Comparison of ENCODE assay signal across 29 cellular contexts in genomic region chr2:11312770-11313471, GRCh38.
"Had no signal": no experiment of that assay in that cellular context is flagged by ENCODE, and none has a peak within 500 bp of the region (broad histone marks: within the 10 kb centered on the region; RNA-seq: fewer than 3 reads in every experiment).

No MANE protein-coding gene starts in this region.

- H3K36me3 ChIP-seq: SJCRH30 had no signal

- H3K9me3 ChIP-seq: SJCRH30 had no signal

- H3K4me3 ChIP-seq: SJCRH30, SK-N-MC had no signal

- H3K4me3 Mint-ChIP-seq: activated CD4-positive, alpha-beta memory T cell treated with anti-CD3 and anti-CD28 coated beads for 36 hours; activated naive CD4-positive, alpha-beta T cell treated with anti-CD3 and anti-CD28 coated beads, Interleukin-2, amount 10 ng/mL, durations not matched to agents 7 days and 5 days; activated naive CD8-positive, alpha-beta T cell; activated naive CD8-positive, alpha-beta T cell treated with anti-CD3 and anti-CD28 coated beads, Interleukin-2, amount 50 U/mL, for 24 hours; activated T-cell treated with anti-CD3 and anti-CD28 coated beads, Interleukin-2, amount 50 U/mL, for 4 hours; activated T-helper 1 cell treated with anti-CD3 and anti-CD28 coated beads, Interleukin-12 subunit alpha, Interleukin-12 subunit beta, Interleukin-2, Interleukin-4 antibody, amounts not matched to agents 30 ng/mL and 10 ng/mL and 1 ng/mL, durations not matched to agents 14 hours and 24 hours and 36 hours; brain; T-helper 1 cell treated with Interleukin-12 subunit alpha and Interleukin-12 subunit beta and Interleukin-4 antibody, amounts not matched to agents 30 μg/mL and 1 μg/mL, for 36 hours; T-helper 2 cell treated with Interferon-gamma antibody and Interleukin-4, amounts not matched to agents 5 μg/mL and 100 μg/mL, for 36 hours had no signal

- DNase-seq: activated CD4-positive, alpha-beta memory T cell treated with anti-CD3 and anti-CD28 coated beads for 36 hours; activated CD4-positive, alpha-beta T cell treated with anti-CD3 and anti-CD28 coated beads, Interleukin-2, amount 50 U/mL, for 1 hour; activated CD8-positive, alpha-beta memory T cell treated with anti-CD3 and anti-CD28 coated beads, Interleukin-2, amount 50 U/mL, for 4 hours; activated effector memory CD4-positive, alpha-beta T cell treated with Interleukin-2 at 50 U/mL for 16 hours; activated naive CD4-positive, alpha-beta T cell treated with anti-CD3 and anti-CD28 coated beads, Interleukin-2, amount 10 ng/mL, durations not matched to agents 7 days and 5 days; activated naive CD8-positive, alpha-beta T cell treated with anti-CD3 and anti-CD28 coated beads, Interleukin-2, amount 50 U/mL, for 24 hours; activated T-cell treated with anti-CD3 and anti-CD28 coated beads for 4 hours; activated T-cell treated with anti-CD3 and anti-CD28 coated beads, Interleukin-2, amount 50 U/mL, for 4 hours; anterior cingulate cortex; caudate nucleus; cerebellar nuclear complex; Karpas-422; NCI-H1105; NCI-H1436; NCI-H1694; NCI-H1930; NCI-H2081 treated with DMSO at 0.1 percent for 48 hours; NCI-H345; NCI-H524 treated with DMSO at 0.1 percent for 48 hours; SHP77; SJCRH30 had no signal

- H3K9me3 Mint-ChIP-seq: activated CD4-positive, alpha-beta memory T cell treated with anti-CD3 and anti-CD28 coated beads for 36 hours; activated naive CD4-positive, alpha-beta T cell treated with anti-CD3 and anti-CD28 coated beads, Interleukin-2, amount 10 ng/mL, durations not matched to agents 7 days and 5 days; activated naive CD8-positive, alpha-beta T cell treated with anti-CD3 and anti-CD28 coated beads, Interleukin-2, amount 50 U/mL, for 24 hours; activated T-cell treated with anti-CD3 and anti-CD28 coated beads, Interleukin-2, amount 50 U/mL, for 4 hours; activated T-helper 1 cell treated with anti-CD3 and anti-CD28 coated beads, Interleukin-12 subunit alpha, Interleukin-12 subunit beta, Interleukin-2, Interleukin-4 antibody, amounts not matched to agents 30 ng/mL and 10 ng/mL and 1 ng/mL, durations not matched to agents 14 hours and 24 hours and 36 hours; T-helper 1 cell treated with Interleukin-12 subunit alpha and Interleukin-12 subunit beta and Interleukin-4 antibody, amounts not matched to agents 30 μg/mL and 1 μg/mL, for 36 hours; T-helper 2 cell treated with Interferon-gamma antibody and Interleukin-4, amounts not matched to agents 5 μg/mL and 100 μg/mL, for 36 hours had no signal

- ATAC-seq: activated naive CD8-positive, alpha-beta T cell treated with anti-CD3 and anti-CD28 coated beads, Interleukin-2, amount 50 U/mL, for 24 hours; activated T-cell treated with anti-CD3 and anti-CD28 coated beads, Interleukin-2, amount 50 U/mL, for 4 hours; Panc1 had no signal

- H3K4me1 Mint-ChIP-seq: activated naive CD4-positive, alpha-beta T cell treated with anti-CD3 and anti-CD28 coated beads, Interleukin-2, amount 10 ng/mL, durations not matched to agents 7 days and 5 days had no signal

- H3K27me3 Mint-ChIP-seq: activated CD4-positive, alpha-beta memory T cell treated with anti-CD3 and anti-CD28 coated beads for 36 hours; activated naive CD4-positive, alpha-beta T cell treated with anti-CD3 and anti-CD28 coated beads, Interleukin-2, amount 10 ng/mL, durations not matched to agents 7 days and 5 days; activated naive CD8-positive, alpha-beta T cell; activated naive CD8-positive, alpha-beta T cell treated with anti-CD3 and anti-CD28 coated beads, Interleukin-2, amount 50 U/mL, for 24 hours; brain had no signal

- H3K4me1 ChIP-seq: SJCRH30 had no signal

- H3K27me3 ChIP-seq: SJCRH30 had no signal

- H3K27ac Mint-ChIP-seq: activated CD4-positive, alpha-beta memory T cell treated with anti-CD3 and anti-CD28 coated beads for 36 hours; activated naive CD4-positive, alpha-beta T cell treated with anti-CD3 and anti-CD28 coated beads, Interleukin-2, amount 10 ng/mL, durations not matched to agents 7 days and 5 days; activated naive CD8-positive, alpha-beta T cell; activated naive CD8-positive, alpha-beta T cell treated with anti-CD3 and anti-CD28 coated beads, Interleukin-2, amount 50 U/mL, for 24 hours; activated T-helper 1 cell treated with anti-CD3 and anti-CD28 coated beads, Interleukin-12 subunit alpha, Interleukin-12 subunit beta, Interleukin-2, Interleukin-4 antibody, amounts not matched to agents 30 ng/mL and 10 ng/mL and 1 ng/mL, durations not matched to agents 14 hours and 24 hours and 36 hours; brain; T-helper 1 cell treated with Interleukin-12 subunit alpha and Interleukin-12 subunit beta and Interleukin-4 antibody, amounts not matched to agents 30 μg/mL and 1 μg/mL, for 36 hours; T-helper 2 cell treated with Interferon-gamma antibody and Interleukin-4, amounts not matched to agents 5 μg/mL and 100 μg/mL, for 36 hours had no signal

- H3K36me3 Mint-ChIP-seq: activated CD4-positive, alpha-beta memory T cell treated with anti-CD3 and anti-CD28 coated beads for 36 hours; activated naive CD4-positive, alpha-beta T cell treated with anti-CD3 and anti-CD28 coated beads, Interleukin-2, amount 10 ng/mL, durations not matched to agents 7 days and 5 days; activated naive CD8-positive, alpha-beta T cell had no signal

- FAIRE-seq: bronchial epithelial cell had no signal

- H3K27ac ChIP-seq: SJCRH30, SK-N-MC had no signal
